In the genomic region with DNA sequence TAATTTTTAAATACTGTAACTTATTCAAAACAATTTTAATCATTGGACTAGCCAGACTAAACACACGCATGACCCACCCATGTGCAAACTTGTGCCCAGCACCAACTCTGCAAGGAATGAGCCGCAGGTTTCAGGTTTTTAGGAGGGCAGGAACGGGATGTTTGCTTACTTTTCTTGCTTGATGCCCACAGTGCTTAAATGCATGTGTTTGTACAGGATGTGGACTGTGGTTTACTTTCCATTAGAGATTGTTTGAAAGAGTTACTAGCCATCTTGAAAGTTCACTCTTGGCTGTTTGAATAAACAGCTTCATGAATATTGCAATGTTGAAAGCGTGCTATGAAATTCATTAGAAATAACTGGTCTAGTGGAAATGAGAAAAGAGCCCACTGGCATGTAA, we compare ENCODE assay signal across 1 cellular context.
TF ChIP-seq lines count a peak whose summit lies in the region.

No MANE protein-coding gene starts in this region.

TF ChIP-seq in GM23338, 12 proteins besides CTCF, POLR2A, EP300 and RAD21 (continued from another document):
- TF ChIP-seq, protein P1, sequence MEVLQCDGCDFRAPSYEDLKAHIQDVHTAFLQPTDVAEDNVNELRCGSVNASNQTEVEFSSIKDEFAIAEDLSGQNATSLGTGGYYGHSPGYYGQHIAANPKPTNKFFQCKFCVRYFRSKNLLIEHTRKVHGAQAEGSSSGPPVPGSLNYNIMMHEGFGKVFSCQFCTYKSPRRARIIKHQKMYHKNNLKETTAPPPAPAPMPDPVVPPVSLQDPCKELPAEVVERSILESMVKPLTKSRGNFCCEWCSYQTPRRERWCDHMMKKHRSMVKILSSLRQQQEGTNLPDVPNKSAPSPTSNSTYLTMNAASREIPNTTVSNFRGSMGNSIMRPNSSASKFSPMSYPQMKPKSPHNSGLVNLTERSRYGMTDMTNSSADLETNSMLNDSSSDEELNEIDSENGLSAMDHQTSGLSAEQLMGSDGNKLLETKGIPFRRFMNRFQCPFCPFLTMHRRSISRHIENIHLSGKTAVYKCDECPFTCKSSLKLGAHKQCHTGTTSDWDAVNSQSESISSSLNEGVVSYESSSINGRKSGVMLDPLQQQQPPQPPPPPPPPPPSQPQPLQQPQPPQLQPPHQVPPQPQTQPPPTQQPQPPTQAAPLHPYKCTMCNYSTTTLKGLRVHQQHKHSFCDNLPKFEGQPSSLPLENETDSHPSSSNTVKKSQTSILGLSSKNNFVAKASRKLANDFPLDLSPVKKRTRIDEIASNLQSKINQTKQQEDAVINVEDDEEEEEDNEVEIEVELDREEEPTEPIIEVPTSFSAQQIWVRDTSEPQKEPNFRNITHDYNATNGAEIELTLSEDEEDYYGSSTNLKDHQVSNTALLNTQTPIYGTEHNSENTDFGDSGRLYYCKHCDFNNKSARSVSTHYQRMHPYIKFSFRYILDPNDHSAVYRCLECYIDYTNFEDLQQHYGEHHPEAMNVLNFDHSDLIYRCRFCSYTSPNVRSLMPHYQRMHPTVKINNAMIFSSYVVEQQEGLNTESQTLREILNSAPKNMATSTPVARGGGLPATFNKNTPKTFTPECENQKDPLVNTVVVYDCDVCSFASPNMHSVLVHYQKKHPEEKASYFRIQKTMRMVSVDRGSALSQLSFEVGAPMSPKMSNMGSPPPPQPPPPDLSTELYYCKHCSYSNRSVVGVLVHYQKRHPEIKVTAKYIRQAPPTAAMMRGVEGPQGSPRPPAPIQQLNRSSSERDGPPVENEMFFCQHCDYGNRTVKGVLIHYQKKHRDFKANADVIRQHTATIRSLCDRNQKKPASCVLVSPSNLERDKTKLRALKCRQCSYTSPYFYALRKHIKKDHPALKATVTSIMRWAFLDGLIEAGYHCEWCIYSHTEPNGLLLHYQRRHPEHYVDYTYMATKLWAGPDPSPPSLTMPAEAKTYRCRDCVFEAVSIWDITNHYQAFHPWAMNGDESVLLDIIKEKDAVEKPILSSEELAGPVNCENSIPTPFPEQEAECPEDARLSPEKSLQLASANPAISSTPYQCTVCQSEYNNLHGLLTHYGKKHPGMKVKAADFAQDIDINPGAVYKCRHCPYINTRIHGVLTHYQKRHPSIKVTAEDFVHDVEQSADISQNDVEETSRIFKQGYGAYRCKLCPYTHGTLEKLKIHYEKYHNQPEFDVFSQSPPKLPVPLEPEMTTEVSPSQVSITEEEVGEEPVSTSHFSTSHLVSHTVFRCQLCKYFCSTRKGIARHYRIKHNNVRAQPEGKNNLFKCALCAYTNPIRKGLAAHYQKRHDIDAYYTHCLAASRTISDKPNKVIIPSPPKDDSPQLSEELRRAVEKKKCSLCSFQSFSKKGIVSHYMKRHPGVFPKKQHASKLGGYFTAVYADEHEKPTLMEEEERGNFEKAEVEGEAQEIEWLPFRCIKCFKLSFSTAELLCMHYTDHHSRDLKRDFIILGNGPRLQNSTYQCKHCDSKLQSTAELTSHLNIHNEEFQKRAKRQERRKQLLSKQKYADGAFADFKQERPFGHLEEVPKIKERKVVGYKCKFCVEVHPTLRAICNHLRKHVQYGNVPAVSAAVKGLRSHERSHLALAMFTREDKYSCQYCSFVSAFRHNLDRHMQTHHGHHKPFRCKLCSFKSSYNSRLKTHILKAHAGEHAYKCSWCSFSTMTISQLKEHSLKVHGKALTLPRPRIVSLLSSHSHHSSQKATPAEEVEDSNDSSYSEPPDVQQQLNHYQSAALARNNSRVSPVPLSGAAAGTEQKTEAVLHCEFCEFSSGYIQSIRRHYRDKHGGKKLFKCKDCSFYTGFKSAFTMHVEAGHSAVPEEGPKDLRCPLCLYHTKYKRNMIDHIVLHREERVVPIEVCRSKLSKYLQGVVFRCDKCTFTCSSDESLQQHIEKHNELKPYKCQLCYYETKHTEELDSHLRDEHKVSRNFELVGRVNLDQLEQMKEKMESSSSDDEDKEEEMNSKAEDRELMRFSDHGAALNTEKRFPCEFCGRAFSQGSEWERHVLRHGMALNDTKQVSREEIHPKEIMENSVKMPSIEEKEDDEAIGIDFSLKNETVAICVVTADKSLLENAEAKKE (CRISPR knock-in tag; IDR thresholded peaks at IDR 0.05), result no peak
- TF ChIP-seq STAT1 (IDR thresholded peaks at IDR 0.05; ENCODE audit: unreplicated experiment) (no peak), NANOG (IDR thresholded peaks at IDR 0.05; ENCODE audit: borderline replicate concordance) (no peak), ZNF114 (CRISPR knock-in tag; IDR thresholded peaks at IDR 0.05) (no peak), EZH2phosphoT487 (IDR thresholded peaks at IDR 0.05; ENCODE audit: unreplicated experiment) (no peak), JUNB (IDR thresholded peaks at IDR 0.05; ENCODE audit: unreplicated experiment) (no peak)
- TF ChIP-seq, protein P2, sequence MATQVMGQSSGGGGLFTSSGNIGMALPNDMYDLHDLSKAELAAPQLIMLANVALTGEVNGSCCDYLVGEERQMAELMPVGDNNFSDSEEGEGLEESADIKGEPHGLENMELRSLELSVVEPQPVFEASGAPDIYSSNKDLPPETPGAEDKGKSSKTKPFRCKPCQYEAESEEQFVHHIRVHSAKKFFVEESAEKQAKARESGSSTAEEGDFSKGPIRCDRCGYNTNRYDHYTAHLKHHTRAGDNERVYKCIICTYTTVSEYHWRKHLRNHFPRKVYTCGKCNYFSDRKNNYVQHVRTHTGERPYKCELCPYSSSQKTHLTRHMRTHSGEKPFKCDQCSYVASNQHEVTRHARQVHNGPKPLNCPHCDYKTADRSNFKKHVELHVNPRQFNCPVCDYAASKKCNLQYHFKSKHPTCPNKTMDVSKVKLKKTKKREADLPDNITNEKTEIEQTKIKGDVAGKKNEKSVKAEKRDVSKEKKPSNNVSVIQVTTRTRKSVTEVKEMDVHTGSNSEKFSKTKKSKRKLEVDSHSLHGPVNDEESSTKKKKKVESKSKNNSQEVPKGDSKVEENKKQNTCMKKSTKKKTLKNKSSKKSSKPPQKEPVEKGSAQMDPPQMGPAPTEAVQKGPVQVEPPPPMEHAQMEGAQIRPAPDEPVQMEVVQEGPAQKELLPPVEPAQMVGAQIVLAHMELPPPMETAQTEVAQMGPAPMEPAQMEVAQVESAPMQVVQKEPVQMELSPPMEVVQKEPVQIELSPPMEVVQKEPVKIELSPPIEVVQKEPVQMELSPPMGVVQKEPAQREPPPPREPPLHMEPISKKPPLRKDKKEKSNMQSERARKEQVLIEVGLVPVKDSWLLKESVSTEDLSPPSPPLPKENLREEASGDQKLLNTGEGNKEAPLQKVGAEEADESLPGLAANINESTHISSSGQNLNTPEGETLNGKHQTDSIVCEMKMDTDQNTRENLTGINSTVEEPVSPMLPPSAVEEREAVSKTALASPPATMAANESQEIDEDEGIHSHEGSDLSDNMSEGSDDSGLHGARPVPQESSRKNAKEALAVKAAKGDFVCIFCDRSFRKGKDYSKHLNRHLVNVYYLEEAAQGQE (IDR thresholded peaks at IDR 0.05; ENCODE audit: unreplicated experiment), result no peak
- TF ChIP-seq, protein P3, sequence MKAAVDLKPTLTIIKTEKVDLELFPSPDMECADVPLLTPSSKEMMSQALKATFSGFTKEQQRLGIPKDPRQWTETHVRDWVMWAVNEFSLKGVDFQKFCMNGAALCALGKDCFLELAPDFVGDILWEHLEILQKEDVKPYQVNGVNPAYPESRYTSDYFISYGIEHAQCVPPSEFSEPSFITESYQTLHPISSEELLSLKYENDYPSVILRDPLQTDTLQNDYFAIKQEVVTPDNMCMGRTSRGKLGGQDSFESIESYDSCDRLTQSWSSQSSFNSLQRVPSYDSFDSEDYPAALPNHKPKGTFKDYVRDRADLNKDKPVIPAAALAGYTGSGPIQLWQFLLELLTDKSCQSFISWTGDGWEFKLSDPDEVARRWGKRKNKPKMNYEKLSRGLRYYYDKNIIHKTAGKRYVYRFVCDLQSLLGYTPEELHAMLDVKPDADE (IDR thresholded peaks at IDR 0.05), result no peak
TF ChIP-seq in GM23338: peak in this region for 0.
